ENCODE assay signal across 8 cellular contexts in the genomic region with DNA sequence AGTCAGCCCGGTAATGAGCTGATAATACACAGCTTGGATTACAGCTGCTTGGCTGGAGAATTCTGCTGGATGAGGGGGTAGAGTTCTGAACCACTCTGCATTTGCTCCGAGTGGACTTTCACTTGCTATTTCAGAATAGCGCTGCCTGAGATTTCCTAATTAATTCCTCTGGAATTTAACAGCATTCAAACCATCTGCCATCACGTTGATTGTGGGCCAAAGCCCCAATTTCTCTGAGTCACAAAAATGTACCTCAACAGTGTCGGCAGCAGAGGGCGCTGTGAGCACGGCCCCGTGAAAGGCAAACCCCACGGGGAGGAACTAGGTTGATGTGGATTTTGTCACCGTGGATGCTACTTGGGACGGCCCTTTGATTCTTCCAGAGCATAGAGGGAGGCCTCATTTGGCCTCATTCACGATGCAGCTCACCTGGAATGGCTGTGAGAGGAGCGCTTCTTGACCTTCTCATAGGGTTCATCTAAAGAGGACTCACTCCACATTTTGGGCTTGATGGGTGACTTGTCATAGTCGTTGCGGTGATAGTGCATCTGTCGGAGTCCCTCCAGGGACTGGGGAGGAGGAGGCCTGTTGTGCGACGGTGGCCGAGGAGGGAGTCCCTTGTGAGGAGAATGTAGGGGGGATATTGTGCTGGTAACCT.
A peak's percentile ranks its signal among the peaks of the same experiment; 100 is the strongest.
DNase-seq lines count a peak whose midpoint lies in the region; ATAC-seq and TF ChIP-seq lines count a peak whose summit lies in the region.

No MANE protein-coding gene starts in this region.

- no peak for TF ChIP-seq POLR2A in tibial nerve (IDR thresholded peaks at IDR 0.05)

- intact Hi-C loops in Right ventricle myocardium inferior (cut with DNase I): loop anchor here (1.0 to 5.0 kb wide), 3 partner anchors 48 to 432 kb away; no protein-coding TSS in a partner anchor
- intact Hi-C loops in posterior vena cava (cut with DNase I): loop anchor here in 1 of 2 donors (2.0 kb wide), 1 partner anchor 119 kb away; no protein-coding TSS in a partner anchor

- peak in 1 of 2 donors; percentile 43 for TF ChIP-seq EP300 in tibial nerve (IDR thresholded peaks at IDR 0.05)

- no peaks in the 10 kb centered on the region for H3K9me3 Mint-ChIP-seq in activated naive CD8-positive, alpha-beta T cell treated with anti-CD3 and anti-CD28 coated beads, Interleukin-2, amount 10 ng/mL, durations not matched to agents 7 days and 5 days

- peaks cover 10% of the 10 kb centered on the region for H3K27me3 Mint-ChIP-seq in activated naive CD8-positive, alpha-beta T cell treated with anti-CD3 and anti-CD28 coated beads, Interleukin-2, amount 10 ng/mL, durations not matched to agents 7 days and 5 days

- H3K4me1 Mint-ChIP-seq in activated naive CD8-positive, alpha-beta T cell treated with anti-CD3 and anti-CD28 coated beads, Interleukin-2, amount 10 ng/mL, durations not matched to agents 7 days and 5 days: peaks cover 14% of the 10 kb centered on the region

- H3K27me3 ChIP-seq in tibial nerve: no peaks in the 10 kb centered on the region

- WGBS in tibial nerve, 2 donors: 29 to 32% methylated on average over 19 of the region's 19 CpGs

- peaks cover 0 to 74% (median 0%) of the 10 kb centered on the region in 3 donors for H3K36me3 ChIP-seq in tibial nerve

- H3K27ac Mint-ChIP-seq in activated naive CD8-positive, alpha-beta T cell treated with anti-CD3 and anti-CD28 coated beads, Interleukin-2, amount 10 ng/mL, durations not matched to agents 7 days and 5 days: no peak overlapping the region

- ATAC-seq in HG03432 (IDR thresholded peaks at IDR 0.05; ENCODE audit: unreplicated experiment): peak; percentile 40
- ATAC-seq in activated naive CD8-positive, alpha-beta T cell treated with anti-CD3 and anti-CD28 coated beads, Interleukin-2, amount 10 ng/mL, durations not matched to agents 7 days and 5 days (ENCODE audit: low read depth): peak; percentile 37
- ATAC-seq in Right ventricle myocardium inferior: peak; percentile 83
- ATAC-seq in GM21360 (IDR thresholded peaks at IDR 0.05; ENCODE audit: unreplicated experiment): no peak

- H3K9me3 ChIP-seq in tibial nerve: no peaks in the 10 kb centered on the region

- TF ChIP-seq CTCF in tibial nerve (IDR thresholded peaks at IDR 0.05): peak; percentile 87 to 95 (median 87)

- POLR2A ChIA-PET in activated naive CD8-positive, alpha-beta T cell treated with anti-CD3 and anti-CD28 coated beads, Interleukin-2, amount 10 ng/mL, durations not matched to agents 7 days and 5 days (lab: Charles Lee): interaction anchor here (0.6 to 0.9 kb wide), 2 partner anchors 127 to 348 kb away, joined by 3 read pairs; no protein-coding TSS in a partner anchor

- DNase-seq in DMS 273 (lab: John Stamatoyannopoulos, UW; ENCODE audit: unreplicated experiment): peak; percentile 84
- DNase-seq in SKM-1 treated with dmso at 0.1 percent for 144 hours (lab: John Stamatoyannopoulos, UW; ENCODE audit: unreplicated experiment): peak; percentile 1
- peak; percentile 77 for DNase-seq in activated naive CD8-positive, alpha-beta T cell treated with anti-CD3 and anti-CD28 coated beads, Interleukin-2, amount 10 ng/mL, durations not matched to agents 7 days and 5 days
- DNase-seq in Right ventricle myocardium inferior (ENCODE audit: missing footprints): peak; percentile 80
- DNase-seq in posterior vena cava (ENCODE audit: low spot score): peak; percentile 93
- DNase-seq in tibial nerve (ENCODE audit: low spot score in 2 of 2): peak; percentile 40 to 70

- H3K27ac ChIP-seq in tibial nerve: peak overlapping the region in 3 of 4 donors; percentile 1 to 63 (median 20)

- peak overlapping the region; percentile 16 for H3K4me3 Mint-ChIP-seq in activated naive CD8-positive, alpha-beta T cell treated with anti-CD3 and anti-CD28 coated beads, Interleukin-2, amount 10 ng/mL, durations not matched to agents 7 days and 5 days

- H3K36me3 Mint-ChIP-seq in activated naive CD8-positive, alpha-beta T cell treated with anti-CD3 and anti-CD28 coated beads, Interleukin-2, amount 10 ng/mL, durations not matched to agents 7 days and 5 days: no peaks in the 10 kb centered on the region

- H3K4me1 ChIP-seq in tibial nerve: peaks cover 0 to 28% (median 8%) of the 10 kb centered on the region in 4 donors

- no peak overlapping the region for H3K4me3 ChIP-seq in tibial nerve

Comparison
In these comparisons a context has a peak if more than half of its experiments do, and no peak if none do; other contexts are left out.
1. DNase-seq: peak in every context shown above with its lines; median percentile 93 in posterior vena cava; 84 in DMS 273; 80 in Right ventricle myocardium inferior; 77 in activated naive CD8-positive, alpha-beta T cell treated with anti-CD3 and anti-CD28 coated beads, Interleukin-2, amount 10 ng/mL, durations not matched to agents 7 days and 5 days; 55 in tibial nerve; 1 in SKM-1 treated with dmso at 0.1 percent for 144 hours.